In the genomic region with DNA sequence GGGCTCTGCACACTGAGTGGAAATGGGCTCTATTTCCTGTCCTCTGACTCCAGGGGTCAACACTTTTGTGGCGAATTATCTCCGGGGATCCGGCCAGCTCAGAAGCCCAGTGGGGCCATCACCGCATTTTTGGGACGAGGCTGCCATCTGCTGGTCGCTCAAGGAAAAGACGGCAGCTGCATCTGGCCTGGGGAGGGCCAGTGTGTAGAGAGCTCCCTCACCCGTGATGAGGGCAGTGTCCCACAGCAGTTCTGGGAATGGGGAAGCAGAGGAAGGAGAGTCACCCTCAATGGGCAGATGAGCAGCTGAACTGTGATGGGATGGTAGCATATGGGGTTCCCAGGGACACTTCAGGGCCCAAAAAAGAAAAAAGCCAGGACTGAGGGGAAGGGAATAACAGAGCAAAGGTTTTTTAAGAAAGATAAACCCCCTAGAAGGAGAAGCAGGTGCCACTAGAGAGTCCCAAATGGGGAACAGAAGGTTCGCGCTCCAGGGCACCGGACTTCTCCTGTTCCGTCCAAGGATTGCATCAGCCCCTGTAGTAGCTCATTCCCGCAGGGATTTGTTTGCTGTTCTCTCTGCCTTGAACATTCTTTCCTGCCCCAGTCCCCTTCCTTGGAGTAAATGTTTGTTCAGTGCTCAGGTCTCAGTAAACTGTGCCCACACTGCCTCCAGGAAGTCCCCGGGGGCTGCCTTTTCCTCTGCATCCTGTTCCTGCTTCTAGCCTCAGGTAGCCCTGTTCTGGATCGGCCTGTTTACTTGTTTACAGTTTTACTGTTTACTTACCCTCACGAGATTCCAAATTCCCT, we compare ENCODE assay signal across 9 cellular contexts. TPM values are rescaled to one million over a fixed set of nuclear protein-coding genes. Genes with fewer than 3 reads are reported as not detected.
DNase-seq lines count a peak whose midpoint lies in the region; TF ChIP-seq lines count a peak whose summit lies in the region.
"Had no signal": no experiment of that assay in that cellular context is flagged by ENCODE, and none has a peak within 500 bp of the region (broad histone marks: within the 10 kb centered on the region; RNA-seq: fewer than 3 reads in every experiment).

No MANE protein-coding gene starts in this region.

- peaks cover under 1 to 2% of the 10 kb centered on the region in 2 donors for H3K27me3 Mint-ChIP-seq in CD4-positive, alpha-beta memory T cell
- H3K27me3 Mint-ChIP-seq in activated T-helper 2 cell treated with anti-CD3 and anti-CD28 coated beads, Interferon-gamma antibody, Interleukin-2, Interleukin-4, amounts not matched to agents 10 μg/mL and 5 μg/mL and 100 μg/mL, durations not matched to agents 14 hours and 24 hours and 36 hours (ENCODE audit: low read depth), result peaks cover 21% of the 10 kb centered on the region

- no peak overlapping the region for H4K91ac ChIP-seq in neuronal stem cell (ENCODE audit: low read depth, low read length, poor library complexity)

- TF ChIP-seq CTCF in GM20000 (IDR thresholded peaks at IDR 0.05; ENCODE audit: extremely low read depth, missing control alignments), result peak; percentile 92
- TF ChIP-seq CTCF in fibroblast of villous mesenchyme (IDR thresholded peaks at IDR 0.05; ENCODE audit: insufficient read depth, low read depth, low read length), result peak; percentile 81

- intact Hi-C loops in CD4-positive, alpha-beta memory T cell (cut with micrococcal nuclease), result loop anchor here (1.0 to 10.0 kb wide), 5 partner anchors 1024 to 1610 kb away; no protein-coding TSS in a partner anchor
- intact Hi-C loops in activated T-helper 2 cell treated with anti-CD3 and anti-CD28 coated beads, Interferon-gamma antibody, Interleukin-2, Interleukin-4, amounts not matched to agents 10 μg/mL and 5 μg/mL and 100 μg/mL, durations not matched to agents 14 hours and 24 hours and 36 hours (cut with micrococcal nuclease), result loop anchor here (2.0 kb wide), 2 partner anchors 1126 to 1218 kb away; no protein-coding TSS in a partner anchor

- H2BK5ac ChIP-seq in neuronal stem cell (ENCODE audit: low read length), result no peak overlapping the region

- peaks cover 0 to 4% (median 3%) of the 10 kb centered on the region in 4 donors for H3K4me1 Mint-ChIP-seq in CD4-positive, alpha-beta memory T cell
- H3K4me1 Mint-ChIP-seq in activated T-helper 2 cell treated with anti-CD3 and anti-CD28 coated beads, Interferon-gamma antibody, Interleukin-2, Interleukin-4, amounts not matched to agents 10 μg/mL and 5 μg/mL and 100 μg/mL, durations not matched to agents 14 hours and 24 hours and 36 hours (ENCODE audit: low read depth), result peaks cover 4% of the 10 kb centered on the region

- H3K9me3 ChIP-seq in CD4-positive, alpha-beta memory T cell (ENCODE audit: control insufficient read depth in 1 of 2, low read length in 2 of 2), result no peaks in the 10 kb centered on the region
- H3K9me3 ChIP-seq in neuronal stem cell (replicated peaks in 1 of 2; ENCODE audit: control insufficient read depth in 2 of 2, insufficient read depth in 1 of 2, low read depth in 1 of 2, low read length in 2 of 2), result no peaks in the 10 kb centered on the region

- CTCF ChIA-PET in CD4-positive, alpha-beta memory T cell (lab: Charles Lee; ENCODE audit: partially characterized antibody), result interaction anchor here (0.6 to 3.6 kb wide), 29 partner anchors 8 to 1612 kb away, joined by 3 to 39 read pairs (median 4); a partner anchor contains a TSS

- H3K4ac ChIP-seq in neuronal stem cell (ENCODE audit: low read length), result no peak overlapping the region

- H2BK120ac ChIP-seq in neuronal stem cell (ENCODE audit: low read depth, low read length), result no peak overlapping the region

- H3K79me1 ChIP-seq in neuronal stem cell (ENCODE audit: low read depth, low read length), result no peaks in the 10 kb centered on the region

- H3K9ac ChIP-seq in neuronal stem cell (ENCODE audit: low read depth, low read length, poor library complexity), result no peak overlapping the region

- no peak overlapping the region for H3K4me2 ChIP-seq in neuronal stem cell (ENCODE audit: insufficient read depth, low read length, poor library complexity, severe bottlenecking)

- no peaks in the 10 kb centered on the region for H3K36me3 Mint-ChIP-seq in CD4-positive, alpha-beta memory T cell
- H3K36me3 Mint-ChIP-seq in activated T-helper 2 cell treated with anti-CD3 and anti-CD28 coated beads, Interferon-gamma antibody, Interleukin-2, Interleukin-4, amounts not matched to agents 10 μg/mL and 5 μg/mL and 100 μg/mL, durations not matched to agents 14 hours and 24 hours and 36 hours (ENCODE audit: low read depth), result no peaks in the 10 kb centered on the region

- WGBS in neuronal stem cell (ENCODE audit: extremely low coverage in 2 of 2, insufficient read length in 2 of 2, insufficient replicate concordance in 1 of 2), 2 donors, result no CpG with 5 or more reads among the region's 16 CpGs

- peaks cover 4% of the 10 kb centered on the region for H3K4me1 ChIP-seq in CD4-positive, alpha-beta memory T cell (ENCODE audit: insufficient read depth, low read length)
- peaks cover 0 to 4% of the 10 kb centered on the region in 2 donors for H3K4me1 ChIP-seq in neuronal stem cell (ENCODE audit: control insufficient read depth in 2 of 2, insufficient read depth in 1 of 2, low read depth in 1 of 2, low read length in 2 of 2)

- H3K27me3 ChIP-seq in CD4-positive, alpha-beta memory T cell (ENCODE audit: insufficient read depth, low read length), result no peaks in the 10 kb centered on the region
- no peaks in the 10 kb centered on the region for H3K27me3 ChIP-seq in neuronal stem cell (ENCODE audit: control insufficient read depth in 3 of 3, insufficient read depth in 3 of 3, low read depth in 1 of 3, low read length in 3 of 3)

- H3K4me3 Mint-ChIP-seq in CD4-positive, alpha-beta memory T cell, result peak overlapping the region in 1 of 8 donors; percentile 39
- no peak overlapping the region for H3K4me3 Mint-ChIP-seq in activated T-helper 2 cell treated with anti-CD3 and anti-CD28 coated beads, Interferon-gamma antibody, Interleukin-2, Interleukin-4, amounts not matched to agents 10 μg/mL and 5 μg/mL and 100 μg/mL, durations not matched to agents 14 hours and 24 hours and 36 hours (ENCODE audit: low read depth)

- H3K23ac ChIP-seq in neuronal stem cell (ENCODE audit: low read depth, low read length, poor library complexity), result no peak overlapping the region

- H3K9me3 Mint-ChIP-seq in CD4-positive, alpha-beta memory T cell, result no peaks in the 10 kb centered on the region
- H3K9me3 Mint-ChIP-seq in activated T-helper 2 cell treated with anti-CD3 and anti-CD28 coated beads, Interferon-gamma antibody, Interleukin-2, Interleukin-4, amounts not matched to agents 10 μg/mL and 5 μg/mL and 100 μg/mL, durations not matched to agents 14 hours and 24 hours and 36 hours, result no peaks in the 10 kb centered on the region

- peak; percentile 40 to 59 (median 49) for DNase-seq in CD4-positive, alpha-beta memory T cell
- DNase-seq in GM20000 (ENCODE audit: low spot score), result peak; percentile 78
- peak in 53 of 76 experiments; percentile 3 to 72 (median 28) for DNase-seq in HUDEP-2 (lab: John Stamatoyannopoulos, UW; ENCODE audit: unreplicated experiment in 76 of 76)
- DNase-seq in RPMI8226, result peak; percentile 70
- peak; percentile 46 for DNase-seq in activated T-helper 2 cell treated with anti-CD3 and anti-CD28 coated beads, Interferon-gamma antibody, Interleukin-2, Interleukin-4, amounts not matched to agents 10 μg/mL and 5 μg/mL and 100 μg/mL, durations not matched to agents 14 hours and 24 hours and 36 hours (ENCODE audit: low spot score)
- peak; percentile 72 for DNase-seq in fibroblast of villous mesenchyme (ENCODE audit: low read depth)
- peak; percentile 77 for DNase-seq in neuronal stem cell (ENCODE audit: low spot score)
- peak; percentile 56 for DNase-seq in stromal cell of bone marrow (ENCODE audit: low read depth)

- POLR2A ChIA-PET in CD4-positive, alpha-beta memory T cell (lab: Charles Lee; ENCODE audit: partially characterized antibody), result interaction anchor here (1.1 to 1.4 kb wide), 2 partner anchors 1127 to 1311 kb away, joined by 3 to 8 read pairs; no protein-coding TSS in a partner anchor

- H2AFZ ChIP-seq in neuronal stem cell (ENCODE audit: low read length), result peak overlapping the region; percentile 82

- no peak overlapping the region for H2BK15ac ChIP-seq in neuronal stem cell (ENCODE audit: low read length)

- no peak overlapping the region for H2AK5ac ChIP-seq in neuronal stem cell (ENCODE audit: low read depth, low read length)

- H3K14ac ChIP-seq in neuronal stem cell (ENCODE audit: low read length), result no peak overlapping the region

- no peak overlapping the region for H2BK12ac ChIP-seq in neuronal stem cell (ENCODE audit: low read length)

- H3K36me3 ChIP-seq in CD4-positive, alpha-beta memory T cell (ENCODE audit: insufficient read depth, low read length), result no peaks in the 10 kb centered on the region
- H3K36me3 ChIP-seq in neuronal stem cell (replicated peaks in 1 of 2; ENCODE audit: control insufficient read depth in 2 of 2, insufficient read depth in 2 of 2, low read length in 2 of 2), result no peaks in the 10 kb centered on the region

- H4K8ac ChIP-seq in neuronal stem cell (ENCODE audit: low read depth, low read length), result no peak overlapping the region

- no peak overlapping the region for H3K4me3 ChIP-seq in CD4-positive, alpha-beta memory T cell (ENCODE audit: low read length in 2 of 2)
- H3K4me3 ChIP-seq in fibroblast of villous mesenchyme (ENCODE audit: low read depth, low read length) (no peak overlapping the region), neuronal stem cell (ENCODE audit: low read length in 2 of 2) (no peak overlapping the region)

- H3K27ac ChIP-seq in CD4-positive, alpha-beta memory T cell (ENCODE audit: low read depth, low read length), result no peak overlapping the region
- H3K27ac ChIP-seq in neuronal stem cell (replicated peaks; ENCODE audit: low read length), result no peak overlapping the region

- no peak overlapping the region for H3K27ac Mint-ChIP-seq in CD4-positive, alpha-beta memory T cell
- no peak overlapping the region for H3K27ac Mint-ChIP-seq in activated T-helper 2 cell treated with anti-CD3 and anti-CD28 coated beads, Interferon-gamma antibody, Interleukin-2, Interleukin-4, amounts not matched to agents 10 μg/mL and 5 μg/mL and 100 μg/mL, durations not matched to agents 14 hours and 24 hours and 36 hours

- H3K18ac ChIP-seq in neuronal stem cell (ENCODE audit: low read length), result no peak overlapping the region

RNA-seq across cellular contexts. Expression of a gene that starts 9.3 kb away (rescaled TPM):
- not detected for total RNA-seq in CD4-positive, alpha-beta memory T cell
- polyA plus RNA-seq in CD4-positive, alpha-beta memory T cell, result not detected
- not detected in 2 replicates for total RNA-seq in activated T-helper 2 cell treated with anti-CD3 and anti-CD28 coated beads, Interferon-gamma antibody, Interleukin-2, Interleukin-4, amounts not matched to agents 10 μg/mL and 5 μg/mL and 100 μg/mL, durations not matched to agents 14 hours and 24 hours and 36 hours
- under 0.01 TPM in 1 of 2 replicates, not detected in the other for total RNA-seq in fibroblast of villous mesenchyme
- polyA plus RNA-seq in neuronal stem cell (2013, experiment 1 of 2), result 0.11 TPM
- 0.06 TPM for polyA plus RNA-seq in neuronal stem cell (2013, experiment 2 of 2)
- total RNA-seq: T-helper 2 cell treated with Interferon-gamma antibody and Interleukin-4, amounts not matched to agents 100 ng/mL and 5 ng/mL, for 36 hours had no signal

Comparison
In these comparisons a context has a peak if more than half of its experiments do, and no peak if none do; other contexts are left out.
1. DNase-seq: peak in every context shown above with its lines; median percentile 78 in GM20000; 77 in neuronal stem cell; 72 in fibroblast of villous mesenchyme; 70 in RPMI8226; 56 in stromal cell of bone marrow; 49 in CD4-positive, alpha-beta memory T cell; 46 in activated T-helper 2 cell treated with anti-CD3 and anti-CD28 coated beads, Interferon-gamma antibody, Interleukin-2, Interleukin-4, amounts not matched to agents 10 μg/mL and 5 μg/mL and 100 μg/mL, durations not matched to agents 14 hours and 24 hours and 36 hours; 28 in HUDEP-2.